In the genomic region with DNA sequence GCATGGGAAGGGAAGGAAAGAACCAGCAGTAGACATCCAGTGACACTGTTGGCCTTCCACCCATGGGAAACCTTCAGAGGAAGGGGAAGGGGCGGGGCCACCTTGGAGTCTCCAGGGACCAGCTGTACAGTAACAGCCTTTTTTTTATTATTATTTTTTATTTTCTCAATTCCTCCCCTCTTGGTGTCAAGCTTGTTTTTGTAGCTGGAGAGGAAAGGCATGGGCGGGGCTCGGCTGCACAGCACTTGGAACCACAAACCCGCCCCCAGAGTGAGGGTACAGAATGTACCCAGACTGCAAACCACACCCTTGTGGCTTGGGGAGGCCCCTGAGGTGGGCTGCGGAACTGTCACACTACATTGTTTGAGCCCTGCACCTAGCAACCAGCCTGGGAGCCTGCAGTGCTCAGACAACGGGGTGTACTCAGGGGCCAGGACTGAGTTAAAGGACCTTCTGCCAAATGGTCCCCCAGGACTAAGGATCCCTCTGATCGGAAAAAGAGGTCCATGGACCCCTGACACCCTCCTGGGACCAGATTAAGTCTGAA, we compare ENCODE assay signal across 1 cellular context.
TF ChIP-seq lines count a peak whose summit lies in the region.

No MANE protein-coding gene starts in this region.

TF ChIP-seq in GM23338, 12 proteins besides CTCF, POLR2A, EP300 and RAD21 (continued from another document):
- TF ChIP-seq, protein P1, sequence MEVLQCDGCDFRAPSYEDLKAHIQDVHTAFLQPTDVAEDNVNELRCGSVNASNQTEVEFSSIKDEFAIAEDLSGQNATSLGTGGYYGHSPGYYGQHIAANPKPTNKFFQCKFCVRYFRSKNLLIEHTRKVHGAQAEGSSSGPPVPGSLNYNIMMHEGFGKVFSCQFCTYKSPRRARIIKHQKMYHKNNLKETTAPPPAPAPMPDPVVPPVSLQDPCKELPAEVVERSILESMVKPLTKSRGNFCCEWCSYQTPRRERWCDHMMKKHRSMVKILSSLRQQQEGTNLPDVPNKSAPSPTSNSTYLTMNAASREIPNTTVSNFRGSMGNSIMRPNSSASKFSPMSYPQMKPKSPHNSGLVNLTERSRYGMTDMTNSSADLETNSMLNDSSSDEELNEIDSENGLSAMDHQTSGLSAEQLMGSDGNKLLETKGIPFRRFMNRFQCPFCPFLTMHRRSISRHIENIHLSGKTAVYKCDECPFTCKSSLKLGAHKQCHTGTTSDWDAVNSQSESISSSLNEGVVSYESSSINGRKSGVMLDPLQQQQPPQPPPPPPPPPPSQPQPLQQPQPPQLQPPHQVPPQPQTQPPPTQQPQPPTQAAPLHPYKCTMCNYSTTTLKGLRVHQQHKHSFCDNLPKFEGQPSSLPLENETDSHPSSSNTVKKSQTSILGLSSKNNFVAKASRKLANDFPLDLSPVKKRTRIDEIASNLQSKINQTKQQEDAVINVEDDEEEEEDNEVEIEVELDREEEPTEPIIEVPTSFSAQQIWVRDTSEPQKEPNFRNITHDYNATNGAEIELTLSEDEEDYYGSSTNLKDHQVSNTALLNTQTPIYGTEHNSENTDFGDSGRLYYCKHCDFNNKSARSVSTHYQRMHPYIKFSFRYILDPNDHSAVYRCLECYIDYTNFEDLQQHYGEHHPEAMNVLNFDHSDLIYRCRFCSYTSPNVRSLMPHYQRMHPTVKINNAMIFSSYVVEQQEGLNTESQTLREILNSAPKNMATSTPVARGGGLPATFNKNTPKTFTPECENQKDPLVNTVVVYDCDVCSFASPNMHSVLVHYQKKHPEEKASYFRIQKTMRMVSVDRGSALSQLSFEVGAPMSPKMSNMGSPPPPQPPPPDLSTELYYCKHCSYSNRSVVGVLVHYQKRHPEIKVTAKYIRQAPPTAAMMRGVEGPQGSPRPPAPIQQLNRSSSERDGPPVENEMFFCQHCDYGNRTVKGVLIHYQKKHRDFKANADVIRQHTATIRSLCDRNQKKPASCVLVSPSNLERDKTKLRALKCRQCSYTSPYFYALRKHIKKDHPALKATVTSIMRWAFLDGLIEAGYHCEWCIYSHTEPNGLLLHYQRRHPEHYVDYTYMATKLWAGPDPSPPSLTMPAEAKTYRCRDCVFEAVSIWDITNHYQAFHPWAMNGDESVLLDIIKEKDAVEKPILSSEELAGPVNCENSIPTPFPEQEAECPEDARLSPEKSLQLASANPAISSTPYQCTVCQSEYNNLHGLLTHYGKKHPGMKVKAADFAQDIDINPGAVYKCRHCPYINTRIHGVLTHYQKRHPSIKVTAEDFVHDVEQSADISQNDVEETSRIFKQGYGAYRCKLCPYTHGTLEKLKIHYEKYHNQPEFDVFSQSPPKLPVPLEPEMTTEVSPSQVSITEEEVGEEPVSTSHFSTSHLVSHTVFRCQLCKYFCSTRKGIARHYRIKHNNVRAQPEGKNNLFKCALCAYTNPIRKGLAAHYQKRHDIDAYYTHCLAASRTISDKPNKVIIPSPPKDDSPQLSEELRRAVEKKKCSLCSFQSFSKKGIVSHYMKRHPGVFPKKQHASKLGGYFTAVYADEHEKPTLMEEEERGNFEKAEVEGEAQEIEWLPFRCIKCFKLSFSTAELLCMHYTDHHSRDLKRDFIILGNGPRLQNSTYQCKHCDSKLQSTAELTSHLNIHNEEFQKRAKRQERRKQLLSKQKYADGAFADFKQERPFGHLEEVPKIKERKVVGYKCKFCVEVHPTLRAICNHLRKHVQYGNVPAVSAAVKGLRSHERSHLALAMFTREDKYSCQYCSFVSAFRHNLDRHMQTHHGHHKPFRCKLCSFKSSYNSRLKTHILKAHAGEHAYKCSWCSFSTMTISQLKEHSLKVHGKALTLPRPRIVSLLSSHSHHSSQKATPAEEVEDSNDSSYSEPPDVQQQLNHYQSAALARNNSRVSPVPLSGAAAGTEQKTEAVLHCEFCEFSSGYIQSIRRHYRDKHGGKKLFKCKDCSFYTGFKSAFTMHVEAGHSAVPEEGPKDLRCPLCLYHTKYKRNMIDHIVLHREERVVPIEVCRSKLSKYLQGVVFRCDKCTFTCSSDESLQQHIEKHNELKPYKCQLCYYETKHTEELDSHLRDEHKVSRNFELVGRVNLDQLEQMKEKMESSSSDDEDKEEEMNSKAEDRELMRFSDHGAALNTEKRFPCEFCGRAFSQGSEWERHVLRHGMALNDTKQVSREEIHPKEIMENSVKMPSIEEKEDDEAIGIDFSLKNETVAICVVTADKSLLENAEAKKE (CRISPR knock-in tag; IDR thresholded peaks at IDR 0.05), result no peak
- TF ChIP-seq EZH2phosphoT487 (IDR thresholded peaks at IDR 0.05; ENCODE audit: unreplicated experiment) (no peak), POLR2AphosphoS5 (IDR thresholded peaks at IDR 0.05; ENCODE audit: low read depth) (no peak), EZH2 (IDR thresholded peaks at IDR 0.05; ENCODE audit: low read depth, unreplicated experiment) (no peak), ZNF114 (CRISPR knock-in tag; IDR thresholded peaks at IDR 0.05) (no peak), STAT1 (IDR thresholded peaks at IDR 0.05; ENCODE audit: unreplicated experiment) (no peak), CREB1 (CRISPR knock-in tag; IDR thresholded peaks at IDR 0.05; ENCODE audit: low read depth) (no peak), REST (IDR thresholded peaks at IDR 0.05; ENCODE audit: unreplicated experiment) (no peak), JUNB (IDR thresholded peaks at IDR 0.05; ENCODE audit: unreplicated experiment) (no peak), NANOG (IDR thresholded peaks at IDR 0.05; ENCODE audit: borderline replicate concordance) (no peak)
- TF ChIP-seq, protein P2, sequence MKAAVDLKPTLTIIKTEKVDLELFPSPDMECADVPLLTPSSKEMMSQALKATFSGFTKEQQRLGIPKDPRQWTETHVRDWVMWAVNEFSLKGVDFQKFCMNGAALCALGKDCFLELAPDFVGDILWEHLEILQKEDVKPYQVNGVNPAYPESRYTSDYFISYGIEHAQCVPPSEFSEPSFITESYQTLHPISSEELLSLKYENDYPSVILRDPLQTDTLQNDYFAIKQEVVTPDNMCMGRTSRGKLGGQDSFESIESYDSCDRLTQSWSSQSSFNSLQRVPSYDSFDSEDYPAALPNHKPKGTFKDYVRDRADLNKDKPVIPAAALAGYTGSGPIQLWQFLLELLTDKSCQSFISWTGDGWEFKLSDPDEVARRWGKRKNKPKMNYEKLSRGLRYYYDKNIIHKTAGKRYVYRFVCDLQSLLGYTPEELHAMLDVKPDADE (IDR thresholded peaks at IDR 0.05), result no peak
TF ChIP-seq in GM23338: peak in this region for 0.
